24 cellular contexts compared by ENCODE assay signal in the genomic region with DNA sequence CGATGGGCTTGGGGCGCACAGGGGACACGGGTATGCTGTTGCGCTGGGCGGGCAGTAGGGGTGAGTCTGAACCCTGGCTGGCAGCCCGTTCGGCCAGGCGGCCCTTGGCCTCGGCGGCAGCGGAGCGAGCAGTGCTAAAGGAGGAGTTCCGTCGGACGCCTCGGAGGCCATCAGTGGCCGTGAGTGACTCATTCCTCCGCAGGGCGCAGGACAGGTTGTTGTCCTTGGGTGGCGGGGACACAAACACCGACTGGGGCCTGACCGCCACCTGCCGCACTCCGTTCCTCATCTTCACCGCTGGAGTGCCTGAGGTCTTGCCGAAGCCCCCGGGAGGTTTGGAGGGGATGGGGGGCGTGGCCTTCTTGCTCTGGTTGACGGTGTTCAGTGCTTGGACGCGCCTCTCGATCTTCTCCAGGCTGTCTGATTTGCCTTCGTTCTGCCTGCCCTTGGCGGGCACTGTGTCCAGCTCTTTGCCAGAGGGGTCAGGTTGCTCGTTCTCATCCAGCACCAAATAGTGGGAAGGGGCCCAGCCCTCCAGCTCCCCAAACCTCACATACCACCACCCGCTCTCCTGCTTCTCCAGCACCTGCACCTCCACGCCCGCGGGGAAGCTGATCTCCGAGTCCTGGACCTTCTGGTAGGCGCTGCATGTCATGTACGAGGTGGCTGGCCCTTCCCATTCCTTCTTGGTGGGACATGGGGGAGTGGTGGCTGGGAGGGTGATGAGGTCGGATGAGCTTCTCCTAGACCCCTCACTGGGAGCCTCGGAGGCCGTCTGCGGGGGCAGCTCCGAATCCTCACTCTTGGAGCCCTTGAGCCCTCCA.
"Had no signal": no experiment of that assay in that cellular context is flagged by ENCODE, and none has a peak within 500 bp of the region (broad histone marks: within the 10 kb centered on the region; RNA-seq: fewer than 3 reads in every experiment).

No MANE protein-coding gene starts in this region.

- FAIRE-seq: astrocyte had no signal

- H3K27ac ChIP-seq: cardiac muscle cell, SJSA1 had no signal

- H3K27me3 ChIP-seq: cardiac muscle cell, MG63, Peyer's patch, SJSA1 had no signal

- DNase-seq: activated CD4-positive, alpha-beta T cell treated with anti-CD3 and anti-CD28 coated beads for 48 hours; activated CD4-positive, alpha-beta T cell treated with anti-CD3 and anti-CD28 coated beads, Interleukin-2, amount 50 U/mL, for 4 hours; activated CD8-positive, alpha-beta memory T cell treated with anti-CD3 and anti-CD28 coated beads, Interleukin-2, amount 50 U/mL, for 48 hours; activated CD8-positive, alpha-beta T cell treated with anti-CD3 and anti-CD28 coated beads, Interleukin-2, amount 10 ng/mL, durations not matched to agents 7 days and 5 days; activated naive CD4-positive, alpha-beta T cell treated with anti-CD3 and anti-CD28 coated beads, Interleukin-2, amount 50 U/mL, for 16 hours; activated naive CD8-positive, alpha-beta T cell treated with anti-CD3 and anti-CD28 coated beads, Interleukin-2, amount 10 ng/mL, durations not matched to agents 7 days and 5 days; activated T-cell treated with anti-CD3 and anti-CD28 coated beads, Interleukin-2, amount 50 U/mL, for 1 hour; MG63; MV-4-11; NCI-H1092 treated with DMSO at 0.1 percent for 48 hours; NCI-H1436; NCI-H1694 treated with DMSO at 0.1 percent for 48 hours; NCI-H2029 treated with DMSO at 0.1 percent for 48 hours; NCI-H345; NCI-H510A; NCI-H69; NK-92 treated with Interleukin-12 subunit alpha and Interleukin-12 subunit beta, amount 100 ng/mL, for 24 hours; Peyer's patch; SHP77; T-helper 2 cell had no signal

- H3K9me3 ChIP-seq: MG63, Peyer's patch, SJSA1 had no signal

- ATAC-seq: activated CD4-positive, CD25-positive, alpha-beta regulatory T cell treated with anti-CD3 and anti-CD28 coated beads, Interleukin-2, amount 50 U/mL, for 24 hours; activated CD8-positive, alpha-beta T cell treated with anti-CD3 and anti-CD28 coated beads, Interleukin-2, amount 10 ng/mL, durations not matched to agents 7 days and 5 days had no signal

- H3K4me3 ChIP-seq: cardiac muscle cell, MG63, Peyer's patch, SJSA1 had no signal
